Comparison of ENCODE assay signal across 1 cellular context in genomic region chr2:210169871-210170441, GRCh38.
A peak's percentile ranks its signal among the peaks of the same experiment; 100 is the strongest.
TF ChIP-seq lines count a peak whose summit lies in the region.

No MANE protein-coding gene starts in this region.

TF ChIP-seq in K562, 482 proteins besides CTCF, POLR2A, EP300 and RAD21 (continued from another document):
- TF ChIP-seq MEF2A (IDR thresholded peaks at IDR 0.05; ENCODE audit: control insufficient read depth, low read depth, low read length), result no peak
- TF ChIP-seq MLLT1 (IDR thresholded peaks at IDR 0.05), result peak in 1 of 2 experiments; percentile 75; a peak in 1 of 4 replicates
- TF ChIP-seq MCM7 (IDR thresholded peaks at IDR 0.05), result no peak
- peak; percentile 23 for TF ChIP-seq BRD9 (IDR thresholded peaks at IDR 0.05; ENCODE audit: low read depth, partially characterized antibody)
- no peak for TF ChIP-seq KDM5B (IDR thresholded peaks at IDR 0.05; ENCODE audit: insufficient replicate concordance, low read depth, low read length)
- TF ChIP-seq ZNF449 (CRISPR knock-in tag; IDR thresholded peaks at IDR 0.05), result no peak
- no peak for TF ChIP-seq MEIS2 (IDR thresholded peaks at IDR 0.05; ENCODE audit: partially characterized antibody)
- no peak for TF ChIP-seq ZNF436 (CRISPR knock-in tag; IDR thresholded peaks at IDR 0.05)
- no peak for TF ChIP-seq GTF2F1 (IDR thresholded peaks at IDR 0.05; ENCODE audit: low read depth, low read length)
- TF ChIP-seq U2AF2 (optimal IDR thresholded peaks at IDR 0.05; ENCODE audit: low read depth, low read length), result no peak
- no peak for TF ChIP-seq NBN (IDR thresholded peaks at IDR 0.05; ENCODE audit: low read depth)
- no peak for TF ChIP-seq TSC22D4 (tag; IDR thresholded peaks at IDR 0.05)
- no peak for TF ChIP-seq CBX3 (IDR thresholded peaks at IDR 0.05; ENCODE audit: borderline replicate concordance in 1 of 2, low read length in 2 of 2)
- TF ChIP-seq NUFIP1 (IDR thresholded peaks at IDR 0.05; ENCODE audit: partially characterized antibody), result peak; percentile 28
- TF ChIP-seq IRF1 (CRISPR knock-in tag; IDR thresholded peaks at IDR 0.05; ENCODE audit: borderline replicate concordance), result no peak
